ENCODE assay signal across 19 cellular contexts in genomic region chrX:10231461-10231860, GRCh38.
DNase-seq lines count a peak whose midpoint lies in the region; ATAC-seq, FAIRE-seq and TF ChIP-seq lines count a peak whose summit lies in the region.
"Had no signal": no experiment of that assay in that cellular context is flagged by ENCODE, and none has a peak within 500 bp of the region (broad histone marks: within the 10 kb centered on the region; RNA-seq: fewer than 3 reads in every experiment).

No MANE protein-coding gene starts in this region.

- DNase-seq in NCI-H510A treated with DMSO at 0.1 percent for 48 hours (lab: John Stamatoyannopoulos, UW), result peak; percentile 15
- DNase-seq in NCI-H510A (lab: John Stamatoyannopoulos, UW), result no peak
- DNase-seq in D721Med (ENCODE audit: insufficient read length, low spot score), result no peak
- DNase-seq in PC-3, result peak; percentile 54
- no peak for DNase-seq in left colon
- DNase-seq in osteoblast (ENCODE audit: insufficient read length, low spot score, missing footprints), result no peak
- DNase-seq in activated naive CD4-positive, alpha-beta T cell treated with anti-CD3 and anti-CD28 coated beads, Interleukin-2, amount 50 U/mL, for 72 hours (ENCODE audit: low spot score in 2 of 2), result no peak
- DNase-seq: COR-L47; EL; MG63; NCI-H1092 treated with DMSO at 0.1 percent for 48 hours; NCI-H2029; NCI-H226; NK-92 treated with Interleukin-12 subunit alpha and Interleukin-12 subunit beta, amount 100 ng/mL, for 24 hours; OCI-M1; T1000 had no signal

- H3K4me3 ChIP-seq in PC-3 (ENCODE audit: low read length) (no peak overlapping the region), osteoblast (ENCODE audit: insufficient read depth, low read length) (no peak overlapping the region)
- H3K4me3 ChIP-seq: MG63, SJSA1 had no signal

- ATAC-seq in PC-3, result no peak
- ATAC-seq in left colon, result peak; percentile 37
- ATAC-seq in activated naive CD4-positive, alpha-beta T cell treated with anti-CD3 and anti-CD28 coated beads, Interleukin-2, amount 50 U/mL, for 72 hours, result no peak

- peak; percentile 84 for FAIRE-seq in D721Med (lab: Jason Lieb, UNC)
- FAIRE-seq: H54 had no signal

- no peaks in the 10 kb centered on the region for H3K9me3 Mint-ChIP-seq in activated naive CD4-positive, alpha-beta T cell treated with anti-CD3 and anti-CD28 coated beads, Interleukin-2, amount 50 U/mL, for 72 hours

- POLR2A ChIA-PET in PC-3 (lab: Charles Lee; ENCODE audit: unreplicated experiment), result no interaction called here

- H3K79me2 ChIP-seq in PC-3 (ENCODE audit: low read length), result no peaks in the 10 kb centered on the region
- H3K79me2 ChIP-seq in osteoblast (ENCODE audit: insufficient read depth, low read length), result no peaks in the 10 kb centered on the region

- no peaks in the 10 kb centered on the region for H3K36me3 Mint-ChIP-seq in activated naive CD4-positive, alpha-beta T cell treated with anti-CD3 and anti-CD28 coated beads, Interleukin-2, amount 50 U/mL, for 72 hours

- no peaks in the 10 kb centered on the region for H3K9me2 ChIP-seq in PC-3 (replicated peaks; ENCODE audit: low read length)

- H3F3A ChIP-seq in PC-3 (ENCODE audit: low read length, unreplicated experiment), result no peaks in the 10 kb centered on the region

- H3K27me3 ChIP-seq in PC-3 (ENCODE audit: low read length), result no peaks in the 10 kb centered on the region
- H3K27me3 ChIP-seq in osteoblast (ENCODE audit: insufficient read depth, low read length), result no peaks in the 10 kb centered on the region
- H3K27me3 ChIP-seq: MG63, SJSA1 had no signal

- H3K9ac ChIP-seq in PC-3 (ENCODE audit: low read length), result no peak overlapping the region
- H3K9ac ChIP-seq: KMS-11 had no signal

- no peak overlapping the region for H3K27ac ChIP-seq in PC-3 (ENCODE audit: low read length)
- H3K27ac ChIP-seq in osteoblast (ENCODE audit: low read depth, low read length), result no peak overlapping the region
- H3K27ac ChIP-seq: KMS-11, SJSA1 had no signal

- H4K20me1 ChIP-seq in PC-3 (ENCODE audit: low read length) (no peaks in the 10 kb centered on the region), osteoblast (ENCODE audit: insufficient read depth, low read length) (no peaks in the 10 kb centered on the region)

- H2AFZ ChIP-seq in PC-3 (ENCODE audit: low read length) (no peak overlapping the region), osteoblast (ENCODE audit: low read length) (no peak overlapping the region)

- no peaks in the 10 kb centered on the region for H3K36me3 ChIP-seq in PC-3 (ENCODE audit: low read depth, low read length)
- no peaks in the 10 kb centered on the region for H3K36me3 ChIP-seq in osteoblast (ENCODE audit: insufficient read depth, low read length)
- H3K36me3 ChIP-seq: MG63, SJSA1 had no signal

- BruUV-seq in PC-3 (replicated peaks; lab: Mats Ljungman, UMichigan), result no TSS peak

- CTCF ChIA-PET in PC-3 (lab: Charles Lee), result no interaction called here

- H3K27ac Mint-ChIP-seq in activated naive CD4-positive, alpha-beta T cell treated with anti-CD3 and anti-CD28 coated beads, Interleukin-2, amount 50 U/mL, for 72 hours, result no peak overlapping the region

- no peaks in the 10 kb centered on the region for H3K9me3 ChIP-seq in PC-3 (ENCODE audit: low read length)
- no peaks in the 10 kb centered on the region for H3K9me3 ChIP-seq in osteoblast (ENCODE audit: low read depth, low read length)
- H3K9me3 ChIP-seq: MG63, SJSA1 had no signal

- H3K4me2 ChIP-seq in PC-3 (ENCODE audit: low read length) (no peak overlapping the region), osteoblast (ENCODE audit: insufficient read depth, low read length) (no peak overlapping the region)
- H3K4me2 ChIP-seq: KMS-11 had no signal

- intact Hi-C loops in PC-3 (cut with micrococcal nuclease), result no loop called here
- intact Hi-C loops in left colon (cut with DNase I, micrococcal nuclease), result no loop called here

- 0 out of 2 replicates have a peak, but pooled peaks cover 6% of the 10 kb centered on the region for H3K4me1 ChIP-seq in PC-3 (ENCODE audit: insufficient read depth, low read length)
- H3K4me1 ChIP-seq in osteoblast (ENCODE audit: insufficient read depth, low read length), result peaks cover 21% of the 10 kb centered on the region

- no peak for TF ChIP-seq CTCF in D721Med (IDR thresholded peaks at IDR 0.05; ENCODE audit: insufficient read depth, missing control alignments)
- TF ChIP-seq CTCF in PC-3 (conservative IDR thresholded peaks at IDR 0.05; ENCODE audit: low read depth, low read length), result no peak
- no peak for TF ChIP-seq CTCF in osteoblast (IDR thresholded peaks at IDR 0.05; ENCODE audit: extremely low read depth, low read depth, low read length)

Comparison
In these comparisons a context has a peak if more than half of its experiments do, and no peak if none do; other contexts are left out.
1. DNase-seq: peak in NCI-H510A treated with DMSO at 0.1 percent for 48 hours (single experiment) and PC-3 (single experiment); none in NCI-H510A (single experiment), D721Med (single experiment), left colon (0 of 2), osteoblast (single experiment) and activated naive CD4-positive, alpha-beta T cell treated with anti-CD3 and anti-CD28 coated beads, Interleukin-2, amount 50 U/mL, for 72 hours (0 of 2).